In the genomic region with DNA sequence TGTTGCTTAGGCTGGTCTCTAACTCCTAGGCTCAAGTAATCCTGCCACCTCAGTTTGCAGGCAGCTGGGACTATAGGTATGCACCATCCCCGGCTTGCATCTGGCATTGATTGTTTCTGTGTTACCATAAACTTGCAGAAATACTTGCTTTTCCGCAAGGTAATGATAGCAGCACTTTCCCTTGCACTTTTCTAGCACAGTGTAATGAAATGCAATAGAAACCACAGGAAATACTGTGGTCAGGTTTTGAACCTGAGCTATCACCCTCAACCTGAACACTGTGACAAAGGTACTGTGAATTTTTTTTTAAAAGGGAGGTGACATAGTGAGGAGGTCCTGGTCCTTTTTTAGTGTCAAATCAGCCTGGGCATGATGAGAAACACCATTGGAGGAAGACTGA, we compare ENCODE assay signal across 10 cellular contexts. TPM values are rescaled to one million over a fixed set of nuclear protein-coding genes. Genes with fewer than 3 reads are reported as not detected.
DNase-seq lines count a peak whose midpoint lies in the region; ATAC-seq and TF ChIP-seq lines count a peak whose summit lies in the region.
"Had no signal": no experiment of that assay in that cellular context is flagged by ENCODE, and none has a peak within 500 bp of the region (broad histone marks: within the 10 kb centered on the region; RNA-seq: fewer than 3 reads in every experiment).

No MANE protein-coding gene starts in this region.

- H3K36me3 ChIP-seq in Loucy (ENCODE audit: insufficient read depth, low read length): no peaks in the 10 kb centered on the region
- no peaks in the 10 kb centered on the region for H3K36me3 ChIP-seq in mucosa of descending colon (ENCODE audit: low read depth)

- peak overlapping the region; percentile 21 for H3K4me3 ChIP-seq in Loucy (ENCODE audit: low read length, poor library complexity, severe bottlenecking)
- no peak overlapping the region for H3K4me3 ChIP-seq in mucosa of descending colon
- H3K4me3 ChIP-seq: SK-N-MC had no signal

- H3K4me1 ChIP-seq in Loucy (ENCODE audit: insufficient read depth, low read length, poor library complexity, severe bottlenecking) (peaks cover 62% of the 10 kb centered on the region), mucosa of descending colon (ENCODE audit: low read depth) (peaks cover 5% of the 10 kb centered on the region)

- H3K4me2 ChIP-seq in Loucy (ENCODE audit: low read depth, low read length, poor library complexity, severe bottlenecking): peak overlapping the region; percentile 68

- peak; percentile 80 for ATAC-seq in activated CD4-positive, alpha-beta T cell treated with anti-CD3 and anti-CD28 coated beads for 36 hours
- ATAC-seq in GM21786 (IDR thresholded peaks at IDR 0.05; ENCODE audit: unreplicated experiment) (peak; percentile 74), mucosa of descending colon (peak; percentile 54)

- H3K27me3 Mint-ChIP-seq in activated CD4-positive, alpha-beta T cell treated with anti-CD3 and anti-CD28 coated beads for 36 hours: peaks cover 3% of the 10 kb centered on the region

- H3F3A ChIP-seq in Loucy (ENCODE audit: low read depth): peaks cover 12% of the 10 kb centered on the region

- no peak for TF ChIP-seq CTCF in Loucy (conservative IDR thresholded peaks at IDR 0.05; ENCODE audit: low read length)
- no peak for TF ChIP-seq CTCF in mucosa of descending colon (IDR thresholded peaks at IDR 0.05)

- H3K27ac Mint-ChIP-seq in activated CD4-positive, alpha-beta T cell treated with anti-CD3 and anti-CD28 coated beads for 36 hours: no peak overlapping the region

- no peaks in the 10 kb centered on the region for H3K9me2 ChIP-seq in Loucy (replicated peaks; ENCODE audit: low read depth, low read length)

- H3K4me1 Mint-ChIP-seq in activated CD4-positive, alpha-beta T cell treated with anti-CD3 and anti-CD28 coated beads for 36 hours: peaks cover 52% of the 10 kb centered on the region

- no peaks in the 10 kb centered on the region for H3K9me3 Mint-ChIP-seq in activated CD4-positive, alpha-beta T cell treated with anti-CD3 and anti-CD28 coated beads for 36 hours (ENCODE audit: low read depth)

- H3K9ac ChIP-seq in Loucy (ENCODE audit: low read depth, low read length, poor library complexity, severe bottlenecking): no peak overlapping the region

- no peaks in the 10 kb centered on the region for H3K27me3 ChIP-seq in Loucy (ENCODE audit: insufficient read depth, low read length, poor library complexity, severe bottlenecking)

- no peaks in the 10 kb centered on the region for H3K79me2 ChIP-seq in Loucy (ENCODE audit: insufficient read depth, low read length)

- CTCF ChIA-PET in activated CD4-positive, alpha-beta T cell treated with anti-CD3 and anti-CD28 coated beads for 36 hours (lab: Charles Lee): interaction anchor here (0.5 to 9.2 kb wide), 9 partner anchors 8 to 146 kb away, joined by 3 to 123 read pairs (median 5); no protein-coding TSS in a partner anchor

- H2AFZ ChIP-seq in Loucy (ENCODE audit: low read length): no peak overlapping the region

- H3K36me3 Mint-ChIP-seq in activated CD4-positive, alpha-beta T cell treated with anti-CD3 and anti-CD28 coated beads for 36 hours (ENCODE audit: low read depth): no peaks in the 10 kb centered on the region

- POLR2A ChIA-PET in activated CD4-positive, alpha-beta T cell treated with anti-CD3 and anti-CD28 coated beads for 36 hours (lab: Charles Lee): no interaction called here

- intact Hi-C loops in activated CD4-positive, alpha-beta T cell treated with anti-CD3 and anti-CD28 coated beads for 36 hours (cut with DNase I, micrococcal nuclease): loop anchor here (1.0 to 10.0 kb wide), 6 partner anchors 35 to 257 kb away; partner anchors contain the start of gene LRP2 (in 2 of the 2)
- intact Hi-C loops in mucosa of descending colon (cut with DNase I, micrococcal nuclease): loop anchor here in 1 of 2 donors (10.0 kb wide), 1 partner anchor 143 kb away; no protein-coding TSS in a partner anchor

- H3K9me3 ChIP-seq in Loucy (ENCODE audit: insufficient read depth, low read depth, low read length): no peaks in the 10 kb centered on the region
- no peaks in the 10 kb centered on the region for H3K9me3 ChIP-seq in mucosa of descending colon

- H4K20me1 ChIP-seq in Loucy (ENCODE audit: insufficient read depth, low read length, poor library complexity, severe bottlenecking): no peaks in the 10 kb centered on the region

- no peak overlapping the region for H3K4me3 Mint-ChIP-seq in activated CD4-positive, alpha-beta T cell treated with anti-CD3 and anti-CD28 coated beads for 36 hours

- DNase-seq in activated CD4-positive, alpha-beta T cell treated with anti-CD3 and anti-CD28 coated beads for 36 hours: peak; percentile 20
- no peak for DNase-seq in activated CD4-positive, alpha-beta T cell treated with anti-CD3 and anti-CD28 coated beads for 48 hours
- no peak for DNase-seq in mucosa of descending colon
- no peak for DNase-seq in kidney tubule cell (ENCODE audit: low spot score)
- no peak for DNase-seq in NCI-H510A (lab: John Stamatoyannopoulos, UW)
- DNase-seq in RKO (ENCODE audit: low spot score): no peak

RNA-seq across cellular contexts. Expression of gene DHRS9, which starts 38.3 kb away (rescaled TPM):
- total RNA-seq in activated CD4-positive, alpha-beta T cell treated with anti-CD3 and anti-CD28 coated beads for 36 hours: 1 to 10 TPM; 4.1 to 4.8 TPM
- 100 to 1,000 TPM in 2 of 3 donors, 10 to 100 TPM in 1; 92.0 to 219 (median 160) TPM for total RNA-seq in mucosa of descending colon
- total RNA-seq: A673 had no signal

Comparison
In these comparisons a context has a peak if more than half of its experiments do, and no peak if none do; other contexts are left out.
1. RNA of gene DHRS9, which starts 38.3 kb away (total RNA-seq): 92.0 to 219 TPM in mucosa of descending colon; 4.1 to 4.8 TPM in activated CD4-positive, alpha-beta T cell treated with anti-CD3 and anti-CD28 coated beads for 36 hours; every median in the first group is over 10 times any median in the second.
2. Peak in every context shown above with its lines, with median percentiles within 50 percentile points of each other: ATAC-seq.